Comparison of ENCODE assay signal across 16 cellular contexts in genomic region chr7:78953090-78953489, GRCh38.
"Had no signal": no experiment of that assay in that cellular context is flagged by ENCODE, and none has a peak within 500 bp of the region (broad histone marks: within the 10 kb centered on the region; RNA-seq: fewer than 3 reads in every experiment).

No MANE protein-coding gene starts in this region.

- DNase-seq: activated CD4-positive, alpha-beta T cell treated with anti-CD3 and anti-CD28 coated beads for 36 hours; activated CD4-positive, alpha-beta T cell treated with anti-CD3 and anti-CD28 coated beads, Interleukin-2, amount 50 U/mL, for 48 hours; activated gamma-delta T cell; adrenal gland; foreskin keratinocyte; left cardiac atrium; mesenchymal stem cell; mucosa of descending colon; naive thymus-derived CD4-positive, alpha-beta T cell; psoas muscle; right cardiac atrium; stimulated activated CD4-positive, alpha-beta T cell treated with anti-CD3 and anti-CD28 coated beads, Interleukin-2, amount 100 ng/mL, for 24 hours; stimulated activated naive CD4-positive, alpha-beta T cell treated with Interleukin-2 at 50 U/mL for 16 hours; substantia nigra; tibial artery had no signal

- ATAC-seq: activated CD4-positive, alpha-beta T cell treated with anti-CD3 and anti-CD28 coated beads for 36 hours; esophagus mucosa; foreskin keratinocyte; left cardiac atrium; mucosa of descending colon; naive thymus-derived CD4-positive, alpha-beta T cell; psoas muscle; right cardiac atrium had no signal
